ENCODE assay signal across 9 cellular contexts in genomic region chr2:113895301-113895700, GRCh38. TPM values are rescaled to one million over a fixed set of nuclear protein-coding genes. Genes with fewer than 3 reads are reported as not detected.
DNase-seq lines count a peak whose midpoint lies in the region; ATAC-seq and TF ChIP-seq lines count a peak whose summit lies in the region.
"Had no signal": no experiment of that assay in that cellular context is flagged by ENCODE, and none has a peak within 500 bp of the region (broad histone marks: within the 10 kb centered on the region; RNA-seq: fewer than 3 reads in every experiment).

No MANE protein-coding gene starts in this region.

- peak overlapping the region; percentile 89 for H3K4me3 Mint-ChIP-seq in activated naive CD8-positive, alpha-beta T cell treated with anti-CD3 and anti-CD28 coated beads, Interleukin-2, amount 10 ng/mL, durations not matched to agents 7 days and 5 days
- peak overlapping the region; percentile 95 for H3K4me3 Mint-ChIP-seq in natural killer cell treated with Interleukin-12 subunit alpha and Interleukin-12 subunit beta and Interleukin-15 and Interleukin-18, amount 100 ng/mL, for 72 hours

- H3K4me1 ChIP-seq in Karpas-422 (ENCODE audit: low read length) (peaks cover 88% of the 10 kb centered on the region), Peyer's patch (peaks cover 3 to 78% (median 24%) of the 10 kb centered on the region in 4 donors)

- no peak overlapping the region for H2AFZ ChIP-seq in Karpas-422 (ENCODE audit: low read length)

- DNase-seq in EL (peak; percentile 19), Karpas-422 (no peak), Peyer's patch (no peak), ureter (ENCODE audit: low spot score) (no peak), AML-193 (lab: John Stamatoyannopoulos, UW) (no peak)
- no peak for DNase-seq in activated naive CD8-positive, alpha-beta T cell treated with anti-CD3 and anti-CD28 coated beads, Interleukin-2, amount 10 ng/mL, durations not matched to agents 7 days and 5 days
- no peak for DNase-seq in natural killer cell treated with Interleukin-12 subunit alpha and Interleukin-12 subunit beta and Interleukin-15 and Interleukin-18, amount 100 ng/mL, for 72 hours (ENCODE audit: low spot score)
- DNase-seq: activated CD8-positive, alpha-beta memory T cell treated with anti-CD3 and anti-CD28 coated beads, Interleukin-2, amount 50 U/mL, for 48 hours; NCI-H2171 treated with DMSO at 0.1 percent for 48 hours had no signal

- peaks cover 68% of the 10 kb centered on the region for H3K4me1 Mint-ChIP-seq in activated naive CD8-positive, alpha-beta T cell treated with anti-CD3 and anti-CD28 coated beads, Interleukin-2, amount 10 ng/mL, durations not matched to agents 7 days and 5 days
- peaks cover 69 to 85% of the 10 kb centered on the region in 2 donors for H3K4me1 Mint-ChIP-seq in natural killer cell treated with Interleukin-12 subunit alpha and Interleukin-12 subunit beta and Interleukin-15 and Interleukin-18, amount 100 ng/mL, for 72 hours (ENCODE audit: low read depth in 2 of 2)

- no peaks in the 10 kb centered on the region for H3K9me3 Mint-ChIP-seq in activated naive CD8-positive, alpha-beta T cell treated with anti-CD3 and anti-CD28 coated beads, Interleukin-2, amount 10 ng/mL, durations not matched to agents 7 days and 5 days
- H3K9me3 Mint-ChIP-seq in natural killer cell treated with Interleukin-12 subunit alpha and Interleukin-12 subunit beta and Interleukin-15 and Interleukin-18, amount 100 ng/mL, for 72 hours = no peaks in the 10 kb centered on the region

- H3K27me3 ChIP-seq in Karpas-422 (ENCODE audit: low read length) = no peaks in the 10 kb centered on the region
- H3K27me3 ChIP-seq in Peyer's patch = no peaks in the 10 kb centered on the region

- H3K27me3 Mint-ChIP-seq in activated naive CD8-positive, alpha-beta T cell treated with anti-CD3 and anti-CD28 coated beads, Interleukin-2, amount 10 ng/mL, durations not matched to agents 7 days and 5 days = no peaks in the 10 kb centered on the region
- H3K27me3 Mint-ChIP-seq in natural killer cell treated with Interleukin-12 subunit alpha and Interleukin-12 subunit beta and Interleukin-15 and Interleukin-18, amount 100 ng/mL, for 72 hours = no peaks in the 10 kb centered on the region

- H3K9me2 ChIP-seq in Karpas-422 (replicated peaks; ENCODE audit: insufficient read depth, low read length) = no peaks in the 10 kb centered on the region

- H3K36me3 ChIP-seq in Karpas-422 (ENCODE audit: insufficient read depth, low read length) = peaks cover 46% of the 10 kb centered on the region; the same call in 1 of the 2 replicates
- H3K36me3 ChIP-seq in Peyer's patch = no peaks in the 10 kb centered on the region

- H3K27ac ChIP-seq in Karpas-422 (ENCODE audit: low read length) = peak overlapping the region; percentile 59
- H3K27ac ChIP-seq in Peyer's patch = no peak overlapping the region

- peaks cover 100% of the 10 kb centered on the region for H3K79me2 ChIP-seq in Karpas-422 (ENCODE audit: low read length)

- TF ChIP-seq POLR2A in Peyer's patch (IDR thresholded peaks at IDR 0.05) = no peak

- H3K27ac Mint-ChIP-seq in activated naive CD8-positive, alpha-beta T cell treated with anti-CD3 and anti-CD28 coated beads, Interleukin-2, amount 10 ng/mL, durations not matched to agents 7 days and 5 days = no peak overlapping the region
- H3K27ac Mint-ChIP-seq in natural killer cell treated with Interleukin-12 subunit alpha and Interleukin-12 subunit beta and Interleukin-15 and Interleukin-18, amount 100 ng/mL, for 72 hours = peak overlapping the region; percentile 95 to 98

- POLR2A ChIA-PET in activated naive CD8-positive, alpha-beta T cell treated with anti-CD3 and anti-CD28 coated beads, Interleukin-2, amount 10 ng/mL, durations not matched to agents 7 days and 5 days (lab: Charles Lee) = interaction anchor here (5.9 kb wide), 1 partner anchor 139 kb away, joined by 38 read pairs; the partner anchor contains the start of gene SLC35F5

- H3K36me3 Mint-ChIP-seq in activated naive CD8-positive, alpha-beta T cell treated with anti-CD3 and anti-CD28 coated beads, Interleukin-2, amount 10 ng/mL, durations not matched to agents 7 days and 5 days = peaks cover 45% of the 10 kb centered on the region
- H3K36me3 Mint-ChIP-seq in natural killer cell treated with Interleukin-12 subunit alpha and Interleukin-12 subunit beta and Interleukin-15 and Interleukin-18, amount 100 ng/mL, for 72 hours = peaks cover 66% of the 10 kb centered on the region

- peaks cover 68% of the 10 kb centered on the region for H4K20me1 ChIP-seq in Karpas-422 (ENCODE audit: insufficient read depth, low read depth, low read length)

- no peak overlapping the region for H3K9ac ChIP-seq in Karpas-422 (ENCODE audit: low read length)

- no peaks in the 10 kb centered on the region for H3K9me3 ChIP-seq in Karpas-422 (ENCODE audit: low read length)
- no peaks in the 10 kb centered on the region for H3K9me3 ChIP-seq in Peyer's patch

- peak overlapping the region; percentile 9; the same call in 1 of the 2 replicates for H3K4me3 ChIP-seq in Karpas-422 (ENCODE audit: low read length)
- H3K4me3 ChIP-seq in Peyer's patch = no peak overlapping the region

- no peak for ATAC-seq in activated naive CD8-positive, alpha-beta T cell treated with anti-CD3 and anti-CD28 coated beads, Interleukin-2, amount 10 ng/mL, durations not matched to agents 7 days and 5 days (ENCODE audit: low read depth)
- ATAC-seq in natural killer cell treated with Interleukin-12 subunit alpha and Interleukin-12 subunit beta and Interleukin-15 and Interleukin-18, amount 100 ng/mL, for 72 hours = no peak

- no peak for TF ChIP-seq CTCF in Peyer's patch (IDR thresholded peaks at IDR 0.05)

- H3K4me2 ChIP-seq in Karpas-422 (ENCODE audit: low read depth, low read length, poor library complexity, severe bottlenecking) = peak overlapping the region; percentile 94

RNA-seq across cellular contexts. Expression of gene ACTR3, which starts 5.4 kb away (rescaled TPM):
- 223 and 259 TPM in 2 replicates for total RNA-seq in Karpas-422 (2014; rRNA removed; shearing (Covaris generic); ENCODE audit: low replicate concordance)
- total RNA-seq in activated naive CD8-positive, alpha-beta T cell treated with anti-CD3 and anti-CD28 coated beads, Interleukin-2, amount 10 ng/mL, durations not matched to agents 7 days and 5 days = 100 to 1,000 TPM; 408 to 414 TPM
- total RNA-seq in natural killer cell treated with Interleukin-12 subunit alpha and Interleukin-12 subunit beta and Interleukin-15 and Interleukin-18, amount 100 ng/mL, for 72 hours = 100 to 1,000 TPM; 466 to 661 TPM
- total RNA-seq in Peyer's patch (100 to 1,000 TPM in 2 of 4 donors, 10 to 100 TPM in 2; 80.0 to 124 (median 101) TPM), ureter (221 TPM)
